Comparison of ENCODE assay signal across 1 cellular context in the genomic region with DNA sequence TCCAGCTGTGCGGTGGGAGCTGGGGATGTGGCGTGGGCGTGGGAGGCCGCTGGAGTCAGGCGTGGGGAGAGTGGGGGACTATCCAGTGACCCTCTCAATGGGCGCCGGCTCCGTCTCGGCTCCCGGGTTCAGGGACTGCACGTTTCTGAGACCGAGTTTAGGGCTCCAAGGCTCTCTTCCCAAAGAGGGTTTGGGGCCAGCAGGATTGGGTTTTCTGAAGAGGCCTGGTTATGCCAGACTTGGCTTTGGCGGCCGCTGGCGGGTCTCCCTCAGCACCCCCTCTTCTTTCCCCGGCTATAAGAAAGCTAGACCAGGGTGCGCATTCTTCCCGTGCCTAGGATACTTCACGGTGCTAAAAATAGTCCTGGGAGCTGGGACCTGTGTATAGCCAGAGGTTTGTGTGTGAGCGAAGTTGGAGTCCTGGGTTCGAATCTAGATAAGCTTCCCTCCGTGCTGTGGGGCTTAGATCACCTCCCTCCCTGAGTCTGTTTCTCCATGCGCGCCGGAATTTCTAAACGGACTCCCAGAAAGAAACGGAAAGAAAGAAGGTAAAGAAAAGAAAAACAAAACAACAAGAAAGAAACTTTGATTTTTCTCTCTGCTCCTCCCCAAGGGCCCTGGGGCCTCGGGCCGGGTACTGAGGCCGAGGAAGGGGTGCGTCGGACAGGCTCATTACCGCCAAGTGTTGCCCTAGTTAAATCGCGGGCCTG.
TF ChIP-seq lines count a peak whose summit lies in the region.

No MANE protein-coding gene starts in this region.

TF ChIP-seq in H1, 55 proteins besides CTCF, POLR2A, EP300 and RAD21:
- TF ChIP-seq YY1 (IDR thresholded peaks at IDR 0.05; ENCODE audit: low read depth, low read length) (no peak), HDAC2 (IDR thresholded peaks at IDR 0.05; ENCODE audit: borderline replicate concordance in 1 of 2, low read depth in 2 of 2, low read length in 2 of 2) (peak in 1 of 2 experiments; percentile 30; a peak in 1 of 4 replicates), TAF7 (optimal IDR thresholded peaks at IDR 0.05; ENCODE audit: borderline replicate concordance, low read depth, low read length) (no peak), TEAD4 (IDR thresholded peaks at IDR 0.05; ENCODE audit: low read depth, low read length) (0 out of 2 replicates have a peak, but pooled peaks have one; percentile 34), KDM5A (IDR thresholded peaks at IDR 0.05; ENCODE audit: low read length) (no peak), KDM1A (IDR thresholded peaks at IDR 0.05; ENCODE audit: borderline replicate concordance, low read length) (no peak), BRCA1 (IDR thresholded peaks at IDR 0.05; ENCODE audit: low read depth, low read length) (no peak), ASH2L (IDR thresholded peaks at IDR 0.05; ENCODE audit: low read length) (peak; percentile 50), CBX8 (IDR thresholded peaks at IDR 0.05; ENCODE audit: borderline replicate concordance, low read depth, low read length) (no peak), SUZ12 (IDR thresholded peaks at IDR 0.05; ENCODE audit: low read length) (peak; percentile 60; the same call in 1 of the 2 replicates), RNF2 (IDR thresholded peaks at IDR 0.05; ENCODE audit: borderline replicate concordance, low read depth, low read length, missing control alignments, poor library complexity, severe bottlenecking) (peak; percentile 72), CREB1 (IDR thresholded peaks at IDR 0.05) (no peak), EZH2 (IDR thresholded peaks at IDR 0.05; ENCODE audit: low read depth, low read length, severe bottlenecking) (peak; percentile 60), TBP (IDR thresholded peaks at IDR 0.05; ENCODE audit: low read depth, low read length) (0 out of 2 replicates have a peak, but pooled peaks have one; percentile 7), NRF1 (IDR thresholded peaks at IDR 0.05; ENCODE audit: low read depth, low read length) (no peak)
- TF ChIP-seq, protein P1, sequence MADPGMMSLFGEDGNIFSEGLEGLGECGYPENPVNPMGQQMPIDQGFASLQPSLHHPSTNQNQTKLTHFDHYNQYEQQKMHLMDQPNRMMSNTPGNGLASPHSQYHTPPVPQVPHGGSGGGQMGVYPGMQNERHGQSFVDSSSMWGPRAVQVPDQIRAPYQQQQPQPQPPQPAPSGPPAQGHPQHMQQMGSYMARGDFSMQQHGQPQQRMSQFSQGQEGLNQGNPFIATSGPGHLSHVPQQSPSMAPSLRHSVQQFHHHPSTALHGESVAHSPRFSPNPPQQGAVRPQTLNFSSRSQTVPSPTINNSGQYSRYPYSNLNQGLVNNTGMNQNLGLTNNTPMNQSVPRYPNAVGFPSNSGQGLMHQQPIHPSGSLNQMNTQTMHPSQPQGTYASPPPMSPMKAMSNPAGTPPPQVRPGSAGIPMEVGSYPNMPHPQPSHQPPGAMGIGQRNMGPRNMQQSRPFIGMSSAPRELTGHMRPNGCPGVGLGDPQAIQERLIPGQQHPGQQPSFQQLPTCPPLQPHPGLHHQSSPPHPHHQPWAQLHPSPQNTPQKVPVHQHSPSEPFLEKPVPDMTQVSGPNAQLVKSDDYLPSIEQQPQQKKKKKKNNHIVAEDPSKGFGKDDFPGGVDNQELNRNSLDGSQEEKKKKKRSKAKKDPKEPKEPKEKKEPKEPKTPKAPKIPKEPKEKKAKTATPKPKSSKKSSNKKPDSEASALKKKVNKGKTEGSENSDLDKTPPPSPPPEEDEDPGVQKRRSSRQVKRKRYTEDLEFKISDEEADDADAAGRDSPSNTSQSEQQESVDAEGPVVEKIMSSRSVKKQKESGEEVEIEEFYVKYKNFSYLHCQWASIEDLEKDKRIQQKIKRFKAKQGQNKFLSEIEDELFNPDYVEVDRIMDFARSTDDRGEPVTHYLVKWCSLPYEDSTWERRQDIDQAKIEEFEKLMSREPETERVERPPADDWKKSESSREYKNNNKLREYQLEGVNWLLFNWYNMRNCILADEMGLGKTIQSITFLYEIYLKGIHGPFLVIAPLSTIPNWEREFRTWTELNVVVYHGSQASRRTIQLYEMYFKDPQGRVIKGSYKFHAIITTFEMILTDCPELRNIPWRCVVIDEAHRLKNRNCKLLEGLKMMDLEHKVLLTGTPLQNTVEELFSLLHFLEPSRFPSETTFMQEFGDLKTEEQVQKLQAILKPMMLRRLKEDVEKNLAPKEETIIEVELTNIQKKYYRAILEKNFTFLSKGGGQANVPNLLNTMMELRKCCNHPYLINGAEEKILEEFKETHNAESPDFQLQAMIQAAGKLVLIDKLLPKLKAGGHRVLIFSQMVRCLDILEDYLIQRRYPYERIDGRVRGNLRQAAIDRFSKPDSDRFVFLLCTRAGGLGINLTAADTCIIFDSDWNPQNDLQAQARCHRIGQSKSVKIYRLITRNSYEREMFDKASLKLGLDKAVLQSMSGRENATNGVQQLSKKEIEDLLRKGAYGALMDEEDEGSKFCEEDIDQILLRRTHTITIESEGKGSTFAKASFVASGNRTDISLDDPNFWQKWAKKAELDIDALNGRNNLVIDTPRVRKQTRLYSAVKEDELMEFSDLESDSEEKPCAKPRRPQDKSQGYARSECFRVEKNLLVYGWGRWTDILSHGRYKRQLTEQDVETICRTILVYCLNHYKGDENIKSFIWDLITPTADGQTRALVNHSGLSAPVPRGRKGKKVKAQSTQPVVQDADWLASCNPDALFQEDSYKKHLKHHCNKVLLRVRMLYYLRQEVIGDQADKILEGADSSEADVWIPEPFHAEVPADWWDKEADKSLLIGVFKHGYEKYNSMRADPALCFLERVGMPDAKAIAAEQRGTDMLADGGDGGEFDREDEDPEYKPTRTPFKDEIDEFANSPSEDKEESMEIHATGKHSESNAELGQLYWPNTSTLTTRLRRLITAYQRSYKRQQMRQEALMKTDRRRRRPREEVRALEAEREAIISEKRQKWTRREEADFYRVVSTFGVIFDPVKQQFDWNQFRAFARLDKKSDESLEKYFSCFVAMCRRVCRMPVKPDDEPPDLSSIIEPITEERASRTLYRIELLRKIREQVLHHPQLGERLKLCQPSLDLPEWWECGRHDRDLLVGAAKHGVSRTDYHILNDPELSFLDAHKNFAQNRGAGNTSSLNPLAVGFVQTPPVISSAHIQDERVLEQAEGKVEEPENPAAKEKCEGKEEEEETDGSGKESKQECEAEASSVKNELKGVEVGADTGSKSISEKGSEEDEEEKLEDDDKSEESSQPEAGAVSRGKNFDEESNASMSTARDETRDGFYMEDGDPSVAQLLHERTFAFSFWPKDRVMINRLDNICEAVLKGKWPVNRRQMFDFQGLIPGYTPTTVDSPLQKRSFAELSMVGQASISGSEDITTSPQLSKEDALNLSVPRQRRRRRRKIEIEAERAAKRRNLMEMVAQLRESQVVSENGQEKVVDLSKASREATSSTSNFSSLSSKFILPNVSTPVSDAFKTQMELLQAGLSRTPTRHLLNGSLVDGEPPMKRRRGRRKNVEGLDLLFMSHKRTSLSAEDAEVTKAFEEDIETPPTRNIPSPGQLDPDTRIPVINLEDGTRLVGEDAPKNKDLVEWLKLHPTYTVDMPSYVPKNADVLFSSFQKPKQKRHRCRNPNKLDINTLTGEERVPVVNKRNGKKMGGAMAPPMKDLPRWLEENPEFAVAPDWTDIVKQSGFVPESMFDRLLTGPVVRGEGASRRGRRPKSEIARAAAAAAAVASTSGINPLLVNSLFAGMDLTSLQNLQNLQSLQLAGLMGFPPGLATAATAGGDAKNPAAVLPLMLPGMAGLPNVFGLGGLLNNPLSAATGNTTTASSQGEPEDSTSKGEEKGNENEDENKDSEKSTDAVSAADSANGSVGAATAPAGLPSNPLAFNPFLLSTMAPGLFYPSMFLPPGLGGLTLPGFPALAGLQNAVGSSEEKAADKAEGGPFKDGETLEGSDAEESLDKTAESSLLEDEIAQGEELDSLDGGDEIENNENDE (IDR thresholded peaks at IDR 0.05; ENCODE audit: insufficient replicate concordance, low read length), result no peak
